9 cellular contexts compared by ENCODE assay signal in the genomic region with DNA sequence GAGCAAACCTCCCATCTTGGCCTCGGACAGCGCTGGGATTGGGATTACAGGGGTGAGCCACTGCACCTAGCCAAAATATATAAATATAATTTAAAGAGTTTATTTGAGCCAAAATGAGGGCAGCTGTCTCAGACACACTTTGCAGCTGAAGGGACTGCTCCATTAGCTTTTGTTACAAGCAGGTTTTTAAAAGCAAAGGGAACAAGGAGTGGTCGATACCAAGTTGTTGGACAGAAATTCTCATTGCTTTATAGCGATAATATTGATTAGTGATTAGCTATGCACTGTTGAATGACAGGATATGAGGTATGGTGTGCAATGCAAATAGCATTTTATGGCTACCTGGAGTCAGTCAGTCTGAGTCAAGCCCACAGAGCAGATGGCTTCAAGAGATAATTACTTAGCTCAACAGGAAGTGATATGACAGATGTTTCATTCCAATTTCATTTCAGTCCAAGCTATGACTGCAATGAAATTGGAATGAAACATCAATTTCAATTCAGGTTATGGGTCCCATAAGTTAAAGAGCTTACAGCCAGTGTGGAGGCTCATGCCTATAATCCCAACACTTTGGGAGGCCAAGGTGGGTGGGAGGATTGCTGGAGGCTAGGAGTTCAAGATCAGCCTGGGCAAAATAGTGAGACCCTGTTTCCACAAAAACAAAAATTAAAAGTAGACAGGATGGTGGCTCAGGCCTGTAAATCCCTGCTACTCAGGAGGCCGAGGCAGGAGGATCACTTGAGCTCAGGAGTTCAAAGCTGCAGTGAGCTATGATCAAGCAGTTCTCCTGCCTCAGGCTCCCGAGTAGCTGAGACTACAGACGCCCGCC. TPM values are rescaled to one million over a fixed set of nuclear protein-coding genes. Genes with fewer than 3 reads are reported as not detected.
A peak's percentile ranks its signal among the peaks of the same experiment; 100 is the strongest.
DNase-seq lines count a peak whose midpoint lies in the region; ATAC-seq, FAIRE-seq and TF ChIP-seq lines count a peak whose summit lies in the region.
"Had no signal": no experiment of that assay in that cellular context is flagged by ENCODE, and none has a peak within 500 bp of the region (broad histone marks: within the 10 kb centered on the region; RNA-seq: fewer than 3 reads in every experiment).

No MANE protein-coding gene starts in this region.

- FAIRE-seq in D721Med (lab: Jason Lieb, UNC), result peak; percentile 48
- FAIRE-seq: kidney had no signal

- intact Hi-C loops in left cardiac atrium (cut with DNase I), result no loop called here

- ATAC-seq in left cardiac atrium (no peak), HG03159 (IDR thresholded peaks at IDR 0.05; ENCODE audit: unreplicated experiment) (no peak)

- DNase-seq in D721Med (ENCODE audit: insufficient read length, low spot score) (peak; percentile 56), HuH-7 (ENCODE audit: low spot score) (peak; percentile 49), OCI-M1 (lab: John Stamatoyannopoulos, UW) (peak; percentile 92), fibroblast of mammary gland (ENCODE audit: low read depth) (peak; percentile 40), NCI-H187 (lab: John Stamatoyannopoulos, UW) (no peak), left cardiac atrium (no peak)
- no peak for DNase-seq in activated CD4-positive, alpha-beta T cell treated with anti-CD3 and anti-CD28 coated beads for 48 hours
- DNase-seq: kidney had no signal

- no peak overlapping the region for H3K4me3 ChIP-seq in fibroblast of mammary gland (ENCODE audit: control insufficient read depth, low read depth, low read length)

- TF ChIP-seq CTCF in D721Med (IDR thresholded peaks at IDR 0.05; ENCODE audit: insufficient read depth, missing control alignments) (no peak), fibroblast of mammary gland (conservative IDR thresholded peaks at IDR 0.05; ENCODE audit: control insufficient read depth, insufficient read depth, low read depth, low read length) (no peak)

RNA-seq across cellular contexts. Expression of a gene that starts 23.1 kb away (rescaled TPM):
- total RNA-seq in left cardiac atrium, result 10 to 100 TPM; 10.8 to 13.3 TPM

RNA-seq across cellular contexts. Expression of a gene that starts 24.4 kb away (rescaled TPM):
- 100 to 1,000 TPM; 147 to 216 TPM for total RNA-seq in left cardiac atrium

Comparison
In these comparisons a context has a peak if more than half of its experiments do, and no peak if none do; other contexts are left out.
1. DNase-seq: peak in D721Med (single experiment), HuH-7 (single experiment), OCI-M1 (single experiment) and fibroblast of mammary gland (single experiment); none in NCI-H187 (0 of 2), left cardiac atrium (single experiment) and activated CD4-positive, alpha-beta T cell treated with anti-CD3 and anti-CD28 coated beads for 48 hours (single experiment).